ENCODE assay signal across 8 cellular contexts in genomic region chr18:79069792-79070151, GRCh38. TPM values are rescaled to one million over a fixed set of nuclear protein-coding genes. Genes with fewer than 3 reads are reported as not detected.
DNase-seq lines count a peak whose midpoint lies in the region; ATAC-seq, FAIRE-seq and TF ChIP-seq lines count a peak whose summit lies in the region.

No MANE protein-coding gene starts in this region.

- H3K27ac ChIP-seq in astrocyte (ENCODE audit: low read depth, low read length), result peak overlapping the region; percentile 72

- peaks cover 23% of the 10 kb centered on the region for H3K27me3 Mint-ChIP-seq in astrocyte (ENCODE audit: low read depth, unreplicated experiment)
- peaks cover 22% of the 10 kb centered on the region for H3K27me3 Mint-ChIP-seq in type B pancreatic cell

- H3K9me3 ChIP-seq in astrocyte (ENCODE audit: insufficient read depth, low read depth, low read length), result peaks cover 9% of the 10 kb centered on the region

- H3K36me3 Mint-ChIP-seq in astrocyte (ENCODE audit: low read depth, unreplicated experiment) (peaks cover 10% of the 10 kb centered on the region), type B pancreatic cell (peaks cover 19% of the 10 kb centered on the region)

- DNase-seq in AG09309 (ENCODE audit: low read depth) (no peak), HFF-Myc (ENCODE audit: extremely low read depth, low read depth) (no peak), astrocyte (ENCODE audit: low read depth) (no peak), lower leg skin (ENCODE audit: low spot score in 2 of 2) (no peak), type B pancreatic cell (ENCODE audit: extremely low spot score, unreplicated experiment) (no peak), NCI-H2196 treated with DMSO at 0.1 percent for 48 hours (lab: John Stamatoyannopoulos, UW; ENCODE audit: unreplicated experiment) (no peak), SW480 (ENCODE audit: low spot score) (no peak)

- H3K4me3 Mint-ChIP-seq in astrocyte (ENCODE audit: unreplicated experiment) (peak overlapping the region; percentile 93), type B pancreatic cell (peak overlapping the region; percentile 94)

- peak overlapping the region; percentile 95 for H3K9ac ChIP-seq in astrocyte (ENCODE audit: low read length)

- H3K4me1 ChIP-seq in astrocyte (ENCODE audit: insufficient read depth, low read length), result peaks cover 6% of the 10 kb centered on the region

- H3K4me3 ChIP-seq in AG09309 (ENCODE audit: control insufficient read depth, low read depth, low read length) (peak overlapping the region; percentile 58), HFF-Myc (replicated peaks; ENCODE audit: low read depth, low read length) (peak overlapping the region; percentile 86), astrocyte (ENCODE audit: insufficient read depth, low read depth, low read length) (peak overlapping the region; percentile 94), lower leg skin (ENCODE audit: low read depth, poor library complexity, severe bottlenecking) (peak overlapping the region; percentile 90)

- H3K27ac Mint-ChIP-seq in astrocyte (ENCODE audit: unreplicated experiment) (peak overlapping the region; percentile 79), type B pancreatic cell (peak overlapping the region; percentile 92)

- no peak for FAIRE-seq in astrocyte (lab: Jason Lieb, UNC)

- TF ChIP-seq CTCF in AG09309 (IDR thresholded peaks at IDR 0.05; ENCODE audit: control insufficient read depth, insufficient read depth, low read depth, low read length, missing control alignments) (no peak), HFF-Myc (IDR thresholded peaks at IDR 0.05; ENCODE audit: low read depth, low read length, missing control alignments) (no peak), astrocyte (IDR thresholded peaks at IDR 0.05; ENCODE audit: insufficient read depth, low read depth, low read length) (no peak), lower leg skin (IDR thresholded peaks at IDR 0.05) (no peak), type B pancreatic cell (conservative IDR thresholded peaks at IDR 0.05) (no peak)

- peaks cover 4% of the 10 kb centered on the region for H3K4me1 Mint-ChIP-seq in astrocyte (ENCODE audit: low read depth, unreplicated experiment)
- H3K4me1 Mint-ChIP-seq in type B pancreatic cell (ENCODE audit: unreplicated experiment), result no peaks in the 10 kb centered on the region

- peaks cover 21% of the 10 kb centered on the region for H4K20me1 ChIP-seq in astrocyte (ENCODE audit: insufficient read depth, low read length)

- H3K9me3 Mint-ChIP-seq in astrocyte (ENCODE audit: unreplicated experiment) (peaks cover 13% of the 10 kb centered on the region), type B pancreatic cell (peaks cover 28% of the 10 kb centered on the region)

- H3K4me2 ChIP-seq in astrocyte (ENCODE audit: low read length), result peak overlapping the region; percentile 82

- no peak for TF ChIP-seq POLR2A in lower leg skin (IDR thresholded peaks at IDR 0.05)

- H3K27me3 ChIP-seq in astrocyte (ENCODE audit: insufficient read depth, low read length), result no peaks in the 10 kb centered on the region

- peak overlapping the region; percentile 79 for H2AFZ ChIP-seq in astrocyte (ENCODE audit: low read depth, low read length)

- WGBS in lower leg skin, 2 donors, result 1% methylated on average over 12 of the region's 12 CpGs

- ATAC-seq in GM19463 (IDR thresholded peaks at IDR 0.05; ENCODE audit: unreplicated experiment), result no peak

- peaks cover 35% of the 10 kb centered on the region for H3K79me2 ChIP-seq in astrocyte (ENCODE audit: insufficient read depth, low read length)

- no peaks in the 10 kb centered on the region for H3K36me3 ChIP-seq in astrocyte (ENCODE audit: insufficient read depth, low read length)

- intact Hi-C loops in lower leg skin (cut with DNase I; ENCODE audit: low total_unique reads), result no loop called here

RNA-seq across cellular contexts. Expression of gene ATP9B, which starts 0.6 kb away (rescaled TPM):
- total RNA-seq in astrocyte (12.6 and 14.3 TPM in 2 replicates), lower leg skin (10 to 100 TPM; 19.9 to 39.9 (median 26.0) TPM), type B pancreatic cell (ENCODE audit: low replicate concordance) (19.2 and 34.1 TPM in 2 replicates)
